Comparison of ENCODE assay signal across 1 cellular context in the genomic region with DNA sequence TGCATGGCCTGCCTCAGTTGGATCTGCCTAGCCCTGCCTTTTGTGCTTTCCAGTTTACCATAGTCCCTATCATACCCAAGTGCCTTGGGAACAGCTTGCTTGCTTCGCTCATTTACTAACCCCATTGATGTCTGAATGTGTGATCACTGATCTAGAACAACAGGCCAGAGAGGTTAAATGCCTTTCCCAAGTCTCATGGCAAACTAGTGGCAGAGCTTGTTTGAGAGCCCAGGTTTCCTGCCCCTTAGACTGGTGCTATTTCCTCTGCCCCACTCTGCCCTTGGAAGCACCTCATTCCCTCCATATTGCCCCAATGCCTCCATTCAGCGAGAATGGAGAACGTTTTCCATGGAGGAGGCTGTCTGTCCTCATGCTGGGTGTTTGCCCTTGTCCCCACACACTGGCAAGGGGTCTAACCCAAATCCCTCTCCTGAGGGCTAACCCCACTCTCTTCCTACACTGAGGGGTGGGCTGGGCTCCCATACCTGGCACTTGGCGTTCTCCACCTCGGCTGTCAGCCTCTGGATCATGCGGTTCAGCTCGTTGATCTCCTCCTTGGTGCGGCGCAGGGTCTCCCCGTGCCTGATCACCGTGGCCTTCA.
TF ChIP-seq lines count a peak whose summit lies in the region.

No MANE protein-coding gene starts in this region.

TF ChIP-seq in A549, 52 proteins besides CTCF, POLR2A, EP300 and RAD21 (continued from another document):
- TF ChIP-seq, protein P1, sequence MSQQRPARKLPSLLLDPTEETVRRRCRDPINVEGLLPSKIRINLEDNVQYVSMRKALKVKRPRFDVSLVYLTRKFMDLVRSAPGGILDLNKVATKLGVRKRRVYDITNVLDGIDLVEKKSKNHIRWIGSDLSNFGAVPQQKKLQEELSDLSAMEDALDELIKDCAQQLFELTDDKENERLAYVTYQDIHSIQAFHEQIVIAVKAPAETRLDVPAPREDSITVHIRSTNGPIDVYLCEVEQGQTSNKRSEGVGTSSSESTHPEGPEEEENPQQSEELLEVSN (IDR thresholded peaks at IDR 0.05; ENCODE audit: borderline replicate concordance, low read depth): no peak
- TF ChIP-seq KDM5A (IDR thresholded peaks at IDR 0.05): no peak
- TF ChIP-seq ZFP36 (IDR thresholded peaks at IDR 0.05; ENCODE audit: borderline replicate concordance, partially characterized antibody): no peak
- no peak for TF ChIP-seq RCOR1 (IDR thresholded peaks at IDR 0.05; ENCODE audit: low read depth, low read length)
- TF ChIP-seq, protein P2, sequence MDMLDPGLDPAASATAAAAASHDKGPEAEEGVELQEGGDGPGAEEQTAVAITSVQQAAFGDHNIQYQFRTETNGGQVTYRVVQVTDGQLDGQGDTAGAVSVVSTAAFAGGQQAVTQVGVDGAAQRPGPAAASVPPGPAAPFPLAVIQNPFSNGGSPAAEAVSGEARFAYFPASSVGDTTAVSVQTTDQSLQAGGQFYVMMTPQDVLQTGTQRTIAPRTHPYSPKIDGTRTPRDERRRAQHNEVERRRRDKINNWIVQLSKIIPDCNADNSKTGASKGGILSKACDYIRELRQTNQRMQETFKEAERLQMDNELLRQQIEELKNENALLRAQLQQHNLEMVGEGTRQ (IDR thresholded peaks at IDR 0.05): no peak
- TF ChIP-seq FOSB (CRISPR knock-in tag; IDR thresholded peaks at IDR 0.05): peak; percentile 92
- no peak for TF ChIP-seq HEYL (CRISPR knock-in tag; IDR thresholded peaks at IDR 0.05)
- peak; percentile 82; the same call in 1 of the 2 replicates for TF ChIP-seq HOXA7 (CRISPR knock-in tag; IDR thresholded peaks at IDR 0.05)
- TF ChIP-seq, protein P3, sequence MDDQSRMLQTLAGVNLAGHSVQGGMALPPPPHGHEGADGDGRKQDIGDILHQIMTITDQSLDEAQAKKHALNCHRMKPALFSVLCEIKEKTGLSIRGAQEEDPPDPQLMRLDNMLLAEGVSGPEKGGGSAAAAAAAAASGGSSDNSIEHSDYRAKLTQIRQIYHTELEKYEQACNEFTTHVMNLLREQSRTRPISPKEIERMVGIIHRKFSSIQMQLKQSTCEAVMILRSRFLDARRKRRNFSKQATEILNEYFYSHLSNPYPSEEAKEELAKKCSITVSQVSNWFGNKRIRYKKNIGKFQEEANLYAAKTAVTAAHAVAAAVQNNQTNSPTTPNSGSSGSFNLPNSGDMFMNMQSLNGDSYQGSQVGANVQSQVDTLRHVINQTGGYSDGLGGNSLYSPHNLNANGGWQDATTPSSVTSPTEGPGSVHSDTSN (IDR thresholded peaks at IDR 0.05): no peak; the same call in 1 of the 2 replicates
- TF ChIP-seq EHF (CRISPR knock-in tag; IDR thresholded peaks at IDR 0.05): no peak
- TF ChIP-seq, protein P4, sequence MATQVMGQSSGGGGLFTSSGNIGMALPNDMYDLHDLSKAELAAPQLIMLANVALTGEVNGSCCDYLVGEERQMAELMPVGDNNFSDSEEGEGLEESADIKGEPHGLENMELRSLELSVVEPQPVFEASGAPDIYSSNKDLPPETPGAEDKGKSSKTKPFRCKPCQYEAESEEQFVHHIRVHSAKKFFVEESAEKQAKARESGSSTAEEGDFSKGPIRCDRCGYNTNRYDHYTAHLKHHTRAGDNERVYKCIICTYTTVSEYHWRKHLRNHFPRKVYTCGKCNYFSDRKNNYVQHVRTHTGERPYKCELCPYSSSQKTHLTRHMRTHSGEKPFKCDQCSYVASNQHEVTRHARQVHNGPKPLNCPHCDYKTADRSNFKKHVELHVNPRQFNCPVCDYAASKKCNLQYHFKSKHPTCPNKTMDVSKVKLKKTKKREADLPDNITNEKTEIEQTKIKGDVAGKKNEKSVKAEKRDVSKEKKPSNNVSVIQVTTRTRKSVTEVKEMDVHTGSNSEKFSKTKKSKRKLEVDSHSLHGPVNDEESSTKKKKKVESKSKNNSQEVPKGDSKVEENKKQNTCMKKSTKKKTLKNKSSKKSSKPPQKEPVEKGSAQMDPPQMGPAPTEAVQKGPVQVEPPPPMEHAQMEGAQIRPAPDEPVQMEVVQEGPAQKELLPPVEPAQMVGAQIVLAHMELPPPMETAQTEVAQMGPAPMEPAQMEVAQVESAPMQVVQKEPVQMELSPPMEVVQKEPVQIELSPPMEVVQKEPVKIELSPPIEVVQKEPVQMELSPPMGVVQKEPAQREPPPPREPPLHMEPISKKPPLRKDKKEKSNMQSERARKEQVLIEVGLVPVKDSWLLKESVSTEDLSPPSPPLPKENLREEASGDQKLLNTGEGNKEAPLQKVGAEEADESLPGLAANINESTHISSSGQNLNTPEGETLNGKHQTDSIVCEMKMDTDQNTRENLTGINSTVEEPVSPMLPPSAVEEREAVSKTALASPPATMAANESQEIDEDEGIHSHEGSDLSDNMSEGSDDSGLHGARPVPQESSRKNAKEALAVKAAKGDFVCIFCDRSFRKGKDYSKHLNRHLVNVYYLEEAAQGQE (IDR thresholded peaks at IDR 0.05): no peak
- no peak for TF ChIP-seq MYC (IDR thresholded peaks at IDR 0.05; ENCODE audit: borderline replicate concordance, low read length)
- TF ChIP-seq HDAC2 (IDR thresholded peaks at IDR 0.05): no peak
- no peak for TF ChIP-seq KDM1A (IDR thresholded peaks at IDR 0.05; ENCODE audit: low read depth)
- TF ChIP-seq ZNF302 (CRISPR knock-in tag; IDR thresholded peaks at IDR 0.05): no peak
- TF ChIP-seq CBX2 (IDR thresholded peaks at IDR 0.05; ENCODE audit: borderline replicate concordance, low read depth): no peak
- TF ChIP-seq NPAS2 (CRISPR knock-in tag; IDR thresholded peaks at IDR 0.05; ENCODE audit: borderline replicate concordance): no peak
- peak; percentile 43; the same call in 1 of the 2 replicates for TF ChIP-seq POLR2AphosphoS2 (conservative IDR thresholded peaks at IDR 0.05; ENCODE audit: low read length)
- TF ChIP-seq NFE2L2 (conservative IDR thresholded peaks at IDR 0.05; ENCODE audit: low read length): no peak
- TF ChIP-seq, protein P5, sequence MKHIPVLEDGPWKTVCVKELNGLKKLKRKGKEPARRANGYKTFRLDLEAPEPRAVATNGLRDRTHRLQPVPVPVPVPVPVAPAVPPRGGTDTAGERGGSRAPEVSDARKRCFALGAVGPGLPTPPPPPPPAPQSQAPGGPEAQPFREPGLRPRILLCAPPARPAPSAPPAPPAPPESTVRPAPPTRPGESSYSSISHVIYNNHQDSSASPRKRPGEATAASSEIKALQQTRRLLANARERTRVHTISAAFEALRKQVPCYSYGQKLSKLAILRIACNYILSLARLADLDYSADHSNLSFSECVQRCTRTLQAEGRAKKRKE (CRISPR knock-in tag; IDR thresholded peaks at IDR 0.05; ENCODE audit: low read depth): 0 out of 2 replicates have a peak, but pooled peaks have one; percentile 22
- TF ChIP-seq JUN (IDR thresholded peaks at IDR 0.05): peak in 1 of 2 experiments; percentile 20; a peak in 2 of 5 replicates
- no peak for TF ChIP-seq FOSL2 (IDR thresholded peaks at IDR 0.05)
- TF ChIP-seq FOSL2 (CRISPR knock-in tag; IDR thresholded peaks at IDR 0.05): no peak
- TF ChIP-seq, protein P6, sequence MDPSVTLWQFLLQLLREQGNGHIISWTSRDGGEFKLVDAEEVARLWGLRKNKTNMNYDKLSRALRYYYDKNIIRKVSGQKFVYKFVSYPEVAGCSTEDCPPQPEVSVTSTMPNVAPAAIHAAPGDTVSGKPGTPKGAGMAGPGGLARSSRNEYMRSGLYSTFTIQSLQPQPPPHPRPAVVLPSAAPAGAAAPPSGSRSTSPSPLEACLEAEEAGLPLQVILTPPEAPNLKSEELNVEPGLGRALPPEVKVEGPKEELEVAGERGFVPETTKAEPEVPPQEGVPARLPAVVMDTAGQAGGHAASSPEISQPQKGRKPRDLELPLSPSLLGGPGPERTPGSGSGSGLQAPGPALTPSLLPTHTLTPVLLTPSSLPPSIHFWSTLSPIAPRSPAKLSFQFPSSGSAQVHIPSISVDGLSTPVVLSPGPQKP (IDR thresholded peaks at IDR 0.05; ENCODE audit: low read depth, low read length): no peak
- TF ChIP-seq PHF8 (IDR thresholded peaks at IDR 0.05; ENCODE audit: borderline replicate concordance, low read depth): no peak
- TF ChIP-seq MAZ (IDR thresholded peaks at IDR 0.05; ENCODE audit: borderline replicate concordance, low read depth, low read length): no peak
- TF ChIP-seq, protein P7, sequence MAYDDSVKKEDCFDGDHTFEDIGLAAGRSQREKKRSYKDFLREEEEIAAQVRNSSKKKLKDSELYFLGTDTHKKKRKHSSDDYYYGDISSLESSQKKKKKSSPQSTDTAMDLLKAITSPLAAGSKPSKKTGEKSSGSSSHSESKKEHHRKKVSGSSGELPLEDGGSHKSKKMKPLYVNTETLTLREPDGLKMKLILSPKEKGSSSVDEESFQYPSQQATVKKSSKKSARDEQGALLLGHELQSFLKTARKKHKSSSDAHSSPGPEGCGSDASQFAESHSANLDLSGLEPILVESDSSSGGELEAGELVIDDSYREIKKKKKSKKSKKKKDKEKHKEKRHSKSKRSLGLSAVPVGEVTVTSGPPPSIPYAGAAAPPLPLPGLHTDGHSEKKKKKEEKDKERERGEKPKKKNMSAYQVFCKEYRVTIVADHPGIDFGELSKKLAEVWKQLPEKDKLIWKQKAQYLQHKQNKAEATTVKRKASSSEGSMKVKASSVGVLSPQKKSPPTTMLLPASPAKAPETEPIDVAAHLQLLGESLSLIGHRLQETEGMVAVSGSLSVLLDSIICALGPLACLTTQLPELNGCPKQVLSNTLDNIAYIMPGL (CRISPR knock-in tag; IDR thresholded peaks at IDR 0.05; ENCODE audit: borderline replicate concordance): peak; percentile 15; the same call in 1 of the 2 replicates
- TF ChIP-seq, protein P8, sequence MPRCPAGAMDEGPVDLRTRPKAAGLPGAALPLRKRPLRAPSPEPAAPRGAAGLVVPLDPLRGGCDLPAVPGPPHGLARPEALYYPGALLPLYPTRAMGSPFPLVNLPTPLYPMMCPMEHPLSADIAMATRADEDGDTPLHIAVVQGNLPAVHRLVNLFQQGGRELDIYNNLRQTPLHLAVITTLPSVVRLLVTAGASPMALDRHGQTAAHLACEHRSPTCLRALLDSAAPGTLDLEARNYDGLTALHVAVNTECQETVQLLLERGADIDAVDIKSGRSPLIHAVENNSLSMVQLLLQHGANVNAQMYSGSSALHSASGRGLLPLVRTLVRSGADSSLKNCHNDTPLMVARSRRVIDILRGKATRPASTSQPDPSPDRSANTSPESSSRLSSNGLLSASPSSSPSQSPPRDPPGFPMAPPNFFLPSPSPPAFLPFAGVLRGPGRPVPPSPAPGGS (IDR thresholded peaks at IDR 0.05): peak; percentile 60; the same call in 2 of the 3 replicates
- TF ChIP-seq ZSCAN20 (CRISPR knock-in tag; IDR thresholded peaks at IDR 0.05): 0 out of 2 replicates have a peak, but pooled peaks have one; percentile 14
- no peak for TF ChIP-seq SMC3 (IDR thresholded peaks at IDR 0.05)
- TF ChIP-seq TP53 (CRISPR knock-in tag; IDR thresholded peaks at IDR 0.05): peak; percentile 47; the same call in 1 of the 2 replicates
- no peak for TF ChIP-seq MAFK (IDR thresholded peaks at IDR 0.05; ENCODE audit: partially characterized antibody)
- TF ChIP-seq HOXB13 (CRISPR knock-in tag; IDR thresholded peaks at IDR 0.05; ENCODE audit: low read depth): no peak
- TF ChIP-seq NR3C1 (IDR thresholded peaks at IDR 0.05): no peak
- TF ChIP-seq, protein P9, sequence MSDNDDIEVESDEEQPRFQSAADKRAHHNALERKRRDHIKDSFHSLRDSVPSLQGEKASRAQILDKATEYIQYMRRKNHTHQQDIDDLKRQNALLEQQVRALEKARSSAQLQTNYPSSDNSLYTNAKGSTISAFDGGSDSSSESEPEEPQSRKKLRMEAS (IDR thresholded peaks at IDR 0.05): no peak; the same call in 1 of the 2 replicates
- no peak for TF ChIP-seq GATA3 (IDR thresholded peaks at IDR 0.05; ENCODE audit: borderline replicate concordance)
- no peak for TF ChIP-seq EHMT2 (IDR thresholded peaks at IDR 0.05; ENCODE audit: low read depth)
- TF ChIP-seq RARB (CRISPR knock-in tag; IDR thresholded peaks at IDR 0.05): no peak
TF ChIP-seq in A549: peak in this region for 10.
